Comparison of ENCODE assay signal across 1 cellular context in genomic region chr7:80848841-80849240, GRCh38.
TF ChIP-seq lines count a peak whose summit lies in the region.

No MANE protein-coding gene starts in this region.

TF ChIP-seq in HEK293, 187 proteins besides CTCF, POLR2A, EP300 and RAD21 (continued from another document and continues in another):
- no peak for TF ChIP-seq PRDM2 (tag by site-specific recombination; IDR thresholded peaks at IDR 0.05; ENCODE audit: borderline replicate concordance)
- no peak for TF ChIP-seq PRDM10 (tag by site-specific recombination; IDR thresholded peaks at IDR 0.05)
- TF ChIP-seq ZNF423 (tag by site-specific recombination; IDR thresholded peaks at IDR 0.05) = no peak
- TF ChIP-seq ZNF350 (tag by site-specific recombination; IDR thresholded peaks at IDR 0.05) = no peak
- no peak for TF ChIP-seq ZSCAN18 (tag by site-specific recombination; IDR thresholded peaks at IDR 0.05)
- TF ChIP-seq SCRT1 (tag by site-specific recombination; IDR thresholded peaks at IDR 0.05; ENCODE audit: borderline replicate concordance) = peak; percentile 95
- TF ChIP-seq ZNF548 (tag by site-specific recombination; IDR thresholded peaks at IDR 0.05) = no peak
- TF ChIP-seq ZBTB44 (tag by site-specific recombination; IDR thresholded peaks at IDR 0.05) = peak; percentile 69
- TF ChIP-seq ZNF2 (tag by site-specific recombination; IDR thresholded peaks at IDR 0.05) = peak; percentile 41; the same call in 1 of the 2 replicates
- TF ChIP-seq ZNF747 (tag by site-specific recombination; IDR thresholded peaks at IDR 0.05) = no peak
- no peak; the same call in 1 of the 2 replicates for TF ChIP-seq GLIS1 (tag by site-specific recombination; IDR thresholded peaks at IDR 0.05)
- 0 out of 2 replicates have a peak, but pooled peaks have one; percentile 36 for TF ChIP-seq ZSCAN30 (tag by site-specific recombination; IDR thresholded peaks at IDR 0.05)
- TF ChIP-seq ZNF398 (tag by site-specific recombination; IDR thresholded peaks at IDR 0.05) = no peak
- no peak for TF ChIP-seq GLIS2 (tag by site-specific recombination; IDR thresholded peaks at IDR 0.05)
- TF ChIP-seq ZNF18 (tag by site-specific recombination; IDR thresholded peaks at IDR 0.05) = peak; percentile 44; the same call in 1 of the 2 replicates
- TF ChIP-seq ZBTB48 (tag by site-specific recombination; IDR thresholded peaks at IDR 0.05) = no peak
- TF ChIP-seq SCRT2 (tag by site-specific recombination; IDR thresholded peaks at IDR 0.05) = peak; percentile 92
- peak; percentile 66; the same call in 1 of the 2 replicates for TF ChIP-seq ZXDB (tag by site-specific recombination; IDR thresholded peaks at IDR 0.05)
- no peak for TF ChIP-seq ZNF266 (tag by site-specific recombination; IDR thresholded peaks at IDR 0.05; ENCODE audit: low read depth)
- TF ChIP-seq ZNF843 (tag by site-specific recombination; IDR thresholded peaks at IDR 0.05) = peak; percentile 91
- TF ChIP-seq PRDM4 (tag by site-specific recombination; IDR thresholded peaks at IDR 0.05) = peak; percentile 77
- peak; percentile 23; the same call in 1 of the 2 replicates for TF ChIP-seq MZF1 (tag by site-specific recombination; IDR thresholded peaks at IDR 0.05; ENCODE audit: borderline replicate concordance)
- peak; percentile 72 for TF ChIP-seq TSHZ1 (tag by site-specific recombination; IDR thresholded peaks at IDR 0.05; ENCODE audit: borderline replicate concordance)
- TF ChIP-seq ZNF785 (tag by site-specific recombination; IDR thresholded peaks at IDR 0.05) = no peak
- TF ChIP-seq ZNF571 (tag by site-specific recombination; IDR thresholded peaks at IDR 0.05) = no peak
- TF ChIP-seq ZNF707 (tag by site-specific recombination; IDR thresholded peaks at IDR 0.05) = no peak
- no peak for TF ChIP-seq ZBTB7A (tag by site-specific recombination; IDR thresholded peaks at IDR 0.05; ENCODE audit: low read depth)
- TF ChIP-seq OSR2 (tag by site-specific recombination; IDR thresholded peaks at IDR 0.05) = peak; percentile 91
- no peak for TF ChIP-seq ZNF624 (tag by site-specific recombination; IDR thresholded peaks at IDR 0.05)
- TF ChIP-seq OVOL3 (tag by site-specific recombination; IDR thresholded peaks at IDR 0.05) = no peak
- TF ChIP-seq ZBTB1 (tag by site-specific recombination; IDR thresholded peaks at IDR 0.05) = peak; percentile 80; the same call in 1 of the 2 replicates
- peak; percentile 34; the same call in 1 of the 2 replicates for TF ChIP-seq ZNF10 (tag by site-specific recombination; IDR thresholded peaks at IDR 0.05)
- TF ChIP-seq YY2 (tag by site-specific recombination; IDR thresholded peaks at IDR 0.05) = no peak
- no peak for TF ChIP-seq ZNF701 (tag by site-specific recombination; IDR thresholded peaks at IDR 0.05)
- TF ChIP-seq ZNF501 (tag by site-specific recombination; IDR thresholded peaks at IDR 0.05) = no peak
- TF ChIP-seq ZBTB17 (tag by site-specific recombination; IDR thresholded peaks at IDR 0.05) = peak; percentile 60
- TF ChIP-seq ZBTB8A (tag by site-specific recombination; IDR thresholded peaks at IDR 0.05) = no peak
